8 cellular contexts compared by ENCODE assay signal in genomic region chr6:54737247-54737646, GRCh38.
DNase-seq lines count a peak whose midpoint lies in the region; ATAC-seq and TF ChIP-seq lines count a peak whose summit lies in the region.

No MANE protein-coding gene starts in this region.

- no peak overlapping the region for H3K27ac ChIP-seq in DOHH2 (ENCODE audit: low read depth, low read length)

- ATAC-seq in GM19397 (IDR thresholded peaks at IDR 0.05; ENCODE audit: unreplicated experiment) (peak; percentile 52), HG03378 (IDR thresholded peaks at IDR 0.05; ENCODE audit: unreplicated experiment) (no peak)

- H3K4me3 ChIP-seq in DOHH2 (ENCODE audit: low read length), result no peak overlapping the region

- H3K4me2 ChIP-seq in DOHH2 (ENCODE audit: low read length), result no peak overlapping the region

- no peaks in the 10 kb centered on the region for H3K36me3 ChIP-seq in DOHH2 (ENCODE audit: control insufficient read depth, low read length)

- no peaks in the 10 kb centered on the region for H3K9me3 ChIP-seq in DOHH2 (ENCODE audit: control insufficient read depth, insufficient read depth, low read length)

- TF ChIP-seq CTCF in DOHH2 (IDR thresholded peaks at IDR 0.05; ENCODE audit: low read depth, low read length, poor library complexity, severe bottlenecking), result peak; percentile 59

- no peaks in the 10 kb centered on the region for H3K4me1 ChIP-seq in DOHH2 (ENCODE audit: control insufficient read depth, low read length)

- no peaks in the 10 kb centered on the region for H3K9me2 ChIP-seq in DOHH2 (replicated peaks; ENCODE audit: control insufficient read depth, low read length)

- DNase-seq in NAMALWA (ENCODE audit: low spot score) (peak; percentile 52), germinal center (ENCODE audit: low spot score) (peak; percentile 3), mesenteric fat pad (ENCODE audit: low spot score) (no peak), C1 segment of cervical spinal cord (lab: John Stamatoyannopoulos, UW) (no peak)
- DNase-seq in stimulated activated naive CD4-positive, alpha-beta T cell treated with Interleukin-2 at 50 U/mL for 16 hours (lab: John Stamatoyannopoulos, UW), result no peak

- H4K20me1 ChIP-seq in DOHH2 (ENCODE audit: control insufficient read depth, insufficient read depth, low read depth, low read length), result no peaks in the 10 kb centered on the region

- no peaks in the 10 kb centered on the region for H3K27me3 ChIP-seq in DOHH2 (ENCODE audit: control insufficient read depth, low read length)

- H3F3A ChIP-seq in DOHH2 (ENCODE audit: control insufficient read depth, insufficient read depth), result no peaks in the 10 kb centered on the region

- H3K79me2 ChIP-seq in DOHH2 (ENCODE audit: control insufficient read depth, low read length), result no peaks in the 10 kb centered on the region

Comparison
In these comparisons a context has a peak if more than half of its experiments do, and no peak if none do; other contexts are left out.
1. DNase-seq: peak in NAMALWA (single experiment) and germinal center (single experiment); none in stimulated activated naive CD4-positive, alpha-beta T cell treated with Interleukin-2 at 50 U/mL for 16 hours (single experiment), mesenteric fat pad (single experiment) and C1 segment of cervical spinal cord (0 of 14).